ENCODE assay signal across 1 cellular context in the genomic region with DNA sequence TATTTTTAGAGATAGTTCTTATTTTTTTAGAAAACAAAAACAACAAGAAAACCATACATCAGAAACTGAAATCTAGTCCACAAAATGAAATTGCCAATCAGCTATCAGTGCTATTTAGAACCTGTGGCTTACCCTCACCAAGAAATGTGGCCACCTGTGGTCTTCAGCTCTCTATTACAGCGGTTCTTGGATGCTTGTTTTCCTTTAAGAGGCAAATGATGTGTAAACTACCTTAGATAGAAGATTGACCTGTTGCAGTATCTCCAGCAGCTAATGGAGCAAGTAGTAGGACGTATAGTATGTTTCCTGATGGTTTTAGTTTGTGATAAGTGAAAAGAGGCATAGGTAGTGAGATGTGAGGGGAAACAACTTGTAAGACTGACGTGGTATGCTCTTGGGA.
TF ChIP-seq lines count a peak whose summit lies in the region.

No MANE protein-coding gene starts in this region.

TF ChIP-seq in SK-N-SH treated with all-trans-retinoic acid at 6 μM for 48 hours, 23 proteins besides CTCF, POLR2A, EP300 and RAD21 (continued from another document):
- TF ChIP-seq, protein P1, sequence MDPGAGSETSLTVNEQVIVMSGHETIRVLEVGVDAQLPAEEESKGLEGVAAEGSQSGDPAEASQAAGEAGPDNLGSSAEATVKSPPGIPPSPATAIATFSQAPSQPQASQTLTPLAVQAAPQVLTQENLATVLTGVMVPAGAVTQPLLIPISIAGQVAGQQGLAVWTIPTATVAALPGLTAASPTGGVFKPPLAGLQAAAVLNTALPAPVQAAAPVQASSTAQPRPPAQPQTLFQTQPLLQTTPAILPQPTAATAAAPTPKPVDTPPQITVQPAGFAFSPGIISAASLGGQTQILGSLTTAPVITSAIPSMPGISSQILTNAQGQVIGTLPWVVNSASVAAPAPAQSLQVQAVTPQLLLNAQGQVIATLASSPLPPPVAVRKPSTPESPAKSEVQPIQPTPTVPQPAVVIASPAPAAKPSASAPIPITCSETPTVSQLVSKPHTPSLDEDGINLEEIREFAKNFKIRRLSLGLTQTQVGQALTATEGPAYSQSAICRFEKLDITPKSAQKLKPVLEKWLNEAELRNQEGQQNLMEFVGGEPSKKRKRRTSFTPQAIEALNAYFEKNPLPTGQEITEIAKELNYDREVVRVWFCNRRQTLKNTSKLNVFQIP (CRISPR knock-in tag; IDR thresholded peaks at IDR 0.05; ENCODE audit: borderline replicate concordance, low read depth) = no peak
- TF ChIP-seq ZC3H10 (CRISPR knock-in tag; IDR thresholded peaks at IDR 0.05) = no peak
- TF ChIP-seq RARB (CRISPR knock-in tag; IDR thresholded peaks at IDR 0.05) = no peak
- TF ChIP-seq OSR1 (CRISPR knock-in tag; IDR thresholded peaks at IDR 0.05) = no peak
- TF ChIP-seq SNAI2 (CRISPR knock-in tag; IDR thresholded peaks at IDR 0.05) = no peak
- TF ChIP-seq TOX (CRISPR knock-in tag; IDR thresholded peaks at IDR 0.05; ENCODE audit: borderline replicate concordance) = no peak
- TF ChIP-seq, protein P2, sequence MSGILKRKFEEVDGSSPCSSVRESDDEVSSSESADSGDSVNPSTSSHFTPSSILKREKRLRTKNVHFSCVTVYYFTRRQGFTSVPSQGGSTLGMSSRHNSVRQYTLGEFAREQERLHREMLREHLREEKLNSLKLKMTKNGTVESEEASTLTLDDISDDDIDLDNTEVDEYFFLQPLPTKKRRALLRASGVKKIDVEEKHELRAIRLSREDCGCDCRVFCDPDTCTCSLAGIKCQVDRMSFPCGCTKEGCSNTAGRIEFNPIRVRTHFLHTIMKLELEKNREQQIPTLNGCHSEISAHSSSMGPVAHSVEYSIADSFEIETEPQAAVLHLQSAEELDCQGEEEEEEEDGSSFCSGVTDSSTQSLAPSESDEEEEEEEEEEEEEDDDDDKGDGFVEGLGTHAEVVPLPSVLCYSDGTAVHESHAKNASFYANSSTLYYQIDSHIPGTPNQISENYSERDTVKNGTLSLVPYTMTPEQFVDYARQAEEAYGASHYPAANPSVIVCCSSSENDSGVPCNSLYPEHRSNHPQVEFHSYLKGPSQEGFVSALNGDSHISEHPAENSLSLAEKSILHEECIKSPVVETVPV (CRISPR knock-in tag; IDR thresholded peaks at IDR 0.05) = no peak
- TF ChIP-seq, protein P3, sequence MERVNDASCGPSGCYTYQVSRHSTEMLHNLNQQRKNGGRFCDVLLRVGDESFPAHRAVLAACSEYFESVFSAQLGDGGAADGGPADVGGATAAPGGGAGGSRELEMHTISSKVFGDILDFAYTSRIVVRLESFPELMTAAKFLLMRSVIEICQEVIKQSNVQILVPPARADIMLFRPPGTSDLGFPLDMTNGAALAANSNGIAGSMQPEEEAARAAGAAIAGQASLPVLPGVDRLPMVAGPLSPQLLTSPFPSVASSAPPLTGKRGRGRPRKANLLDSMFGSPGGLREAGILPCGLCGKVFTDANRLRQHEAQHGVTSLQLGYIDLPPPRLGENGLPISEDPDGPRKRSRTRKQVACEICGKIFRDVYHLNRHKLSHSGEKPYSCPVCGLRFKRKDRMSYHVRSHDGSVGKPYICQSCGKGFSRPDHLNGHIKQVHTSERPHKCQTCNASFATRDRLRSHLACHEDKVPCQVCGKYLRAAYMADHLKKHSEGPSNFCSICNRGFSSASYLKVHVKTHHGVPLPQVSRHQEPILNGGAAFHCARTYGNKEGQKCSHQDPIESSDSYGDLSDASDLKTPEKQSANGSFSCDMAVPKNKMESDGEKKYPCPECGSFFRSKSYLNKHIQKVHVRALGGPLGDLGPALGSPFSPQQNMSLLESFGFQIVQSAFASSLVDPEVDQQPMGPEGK (CRISPR knock-in tag; IDR thresholded peaks at IDR 0.05; ENCODE audit: borderline replicate concordance) = no peak
- TF ChIP-seq, protein P4, sequence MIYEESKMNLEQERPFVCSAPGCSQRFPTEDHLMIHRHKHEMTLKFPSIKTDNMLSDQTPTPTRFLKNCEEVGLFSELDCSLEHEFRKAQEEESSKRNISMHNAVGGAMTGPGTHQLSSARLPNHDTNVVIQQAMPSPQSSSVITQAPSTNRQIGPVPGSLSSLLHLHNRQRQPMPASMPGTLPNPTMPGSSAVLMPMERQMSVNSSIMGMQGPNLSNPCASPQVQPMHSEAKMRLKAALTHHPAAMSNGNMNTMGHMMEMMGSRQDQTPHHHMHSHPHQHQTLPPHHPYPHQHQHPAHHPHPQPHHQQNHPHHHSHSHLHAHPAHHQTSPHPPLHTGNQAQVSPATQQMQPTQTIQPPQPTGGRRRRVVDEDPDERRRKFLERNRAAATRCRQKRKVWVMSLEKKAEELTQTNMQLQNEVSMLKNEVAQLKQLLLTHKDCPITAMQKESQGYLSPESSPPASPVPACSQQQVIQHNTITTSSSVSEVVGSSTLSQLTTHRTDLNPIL (CRISPR knock-in tag; IDR thresholded peaks at IDR 0.05; ENCODE audit: low read depth) = no peak
- no peak for TF ChIP-seq ARNTL (CRISPR knock-in tag; IDR thresholded peaks at IDR 0.05; ENCODE audit: borderline replicate concordance, low read depth)
